In the genomic region with DNA sequence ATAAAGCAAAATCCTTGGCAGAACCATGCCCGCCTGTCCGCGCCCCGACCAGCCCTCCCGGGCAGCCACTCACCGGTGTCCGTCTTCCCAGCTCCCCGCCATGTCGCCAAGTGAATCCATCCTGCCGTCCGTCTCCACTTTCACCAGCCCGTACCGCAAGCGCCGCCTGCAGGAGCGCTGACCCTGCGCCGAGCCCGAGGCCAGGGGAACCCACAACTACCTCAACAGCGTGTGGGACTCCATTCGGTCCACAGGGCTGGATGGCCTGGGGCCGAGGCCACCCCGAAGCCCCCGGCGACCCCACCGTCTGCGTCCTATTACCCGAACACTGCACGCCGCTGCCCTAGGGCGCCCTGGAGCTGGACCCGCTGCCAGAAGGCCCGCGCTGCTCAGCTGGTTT, we compare ENCODE assay signal across 8 cellular contexts.
DNase-seq lines count a peak whose midpoint lies in the region; ATAC-seq and TF ChIP-seq lines count a peak whose summit lies in the region.
"Not testable (repeated sequence)": the region's sequence is repeated elsewhere in the genome, so short reads cannot be mapped to it uniquely, and the experiment has no call there.

No MANE protein-coding gene starts in this region.

- intact Hi-C loops in natural killer cell (cut with micrococcal nuclease) = not testable (repeated sequence)

- peak overlapping the region; percentile 78 for H3K4me2 ChIP-seq in hepatocyte

- H3K79me2 ChIP-seq in hepatocyte = not testable (repeated sequence)

- not testable (repeated sequence) for H3K4me3 ChIP-seq in hepatocyte

- not testable (repeated sequence) for H3K27me3 Mint-ChIP-seq in natural killer cell (ENCODE audit: low read depth in 2 of 2)

- peak overlapping the region; percentile 80 for H3K4me3 Mint-ChIP-seq in natural killer cell

- 37% methylated on average over 19 of the region's 34 CpGs for WGBS in hepatocyte (ENCODE audit: low lambda C conversion rate, missing lambda C conversion rate)

- peak; percentile 10 for DNase-seq in DMS114 treated with DMSO at 0.1 percent for 48 hours (lab: John Stamatoyannopoulos, UW; ENCODE audit: unreplicated experiment)
- peak; percentile 25 for DNase-seq in NCI-H1092 (lab: John Stamatoyannopoulos, UW)
- peak; percentile 20 for DNase-seq in activated T-cell treated with anti-CD3 and anti-CD28 coated beads, Interleukin-2, amount 50 U/mL, for 1 hour
- DNase-seq in dermis microvascular lymphatic vessel endothelial cell (ENCODE audit: low read depth in 2 of 2) = peak; percentile 28 to 38
- peak; percentile 39 for DNase-seq in hepatocyte (ENCODE audit: low spot score)
- DNase-seq in natural killer cell = peak; percentile 17
- peak; percentile 2 for DNase-seq in stromal cell of bone marrow (ENCODE audit: low read depth)

- peak overlapping the region in 1 of 2 donors; percentile 76 for H3K27ac Mint-ChIP-seq in natural killer cell

- peak overlapping the region; percentile 26 for H2AFZ ChIP-seq in hepatocyte

- ATAC-seq in GM21717 (IDR thresholded peaks at IDR 0.05; ENCODE audit: unreplicated experiment) (peak; percentile 80), natural killer cell (peak in 2 of 3 donors; percentile 40 to 57)

- not testable (repeated sequence) for H3K27me3 ChIP-seq in hepatocyte

- not testable (repeated sequence) for H3K27ac ChIP-seq in hepatocyte

- H3K4me1 Mint-ChIP-seq in natural killer cell = not testable (repeated sequence)

- not testable (repeated sequence) for H3K4me1 ChIP-seq in hepatocyte (ENCODE audit: insufficient read depth)

- peak; percentile 32 for TF ChIP-seq CTCF in hepatocyte (IDR thresholded peaks at IDR 0.05; ENCODE audit: poor library complexity)
- not testable (repeated sequence) for TF ChIP-seq CTCF in natural killer cell (IDR thresholded peaks at IDR 0.05)

- H4K20me1 ChIP-seq in hepatocyte (ENCODE audit: insufficient read depth, poor library complexity, severe bottlenecking) = not testable (repeated sequence)

- H3K9me2 ChIP-seq in hepatocyte (replicated peaks; ENCODE audit: insufficient read depth) = not testable (repeated sequence)

- H3K36me3 Mint-ChIP-seq in natural killer cell = not testable (repeated sequence)

- H3K36me3 ChIP-seq in hepatocyte (replicated peaks; ENCODE audit: insufficient read depth, low read depth) = not testable (repeated sequence)

- not testable (repeated sequence) for H3K9me3 ChIP-seq in hepatocyte (ENCODE audit: low read depth)

- not testable (repeated sequence) for H3K9me3 Mint-ChIP-seq in natural killer cell
